Comparison of ENCODE assay signal across 25 cellular contexts in the genomic region with DNA sequence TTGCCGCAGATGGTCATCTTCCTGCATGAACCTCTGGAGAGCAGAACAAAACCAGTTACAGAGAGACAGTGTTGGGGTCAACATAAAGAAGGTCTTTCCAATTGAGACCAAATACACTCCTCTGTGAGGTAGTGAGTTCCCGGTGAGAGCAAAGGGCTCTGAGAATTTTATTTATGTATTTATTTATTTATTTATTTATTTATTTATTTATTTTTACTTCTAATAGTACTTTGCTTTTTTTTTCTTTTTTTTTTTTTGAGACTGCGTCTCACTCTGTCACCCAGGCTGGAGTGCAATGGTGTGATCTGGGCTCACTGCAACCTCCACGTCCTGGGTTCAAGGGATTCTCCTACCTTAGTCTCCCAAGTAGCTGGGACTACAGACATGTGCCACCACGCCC.
"Had no signal": no experiment of that assay in that cellular context is flagged by ENCODE, and none has a peak within 500 bp of the region (broad histone marks: within the 10 kb centered on the region; RNA-seq: fewer than 3 reads in every experiment).

No MANE protein-coding gene starts in this region.

- H3K36me3 Mint-ChIP-seq: activated naive CD4-positive, alpha-beta T cell treated with anti-CD3 and anti-CD28 coated beads, Interleukin-2, amount 10 ng/mL, durations not matched to agents 7 days and 5 days; activated naive CD8-positive, alpha-beta T cell treated with anti-CD3 and anti-CD28 coated beads for 36 hours had no signal

- H3K36me3 ChIP-seq: brain microvascular endothelial cell, cardiac muscle cell, Peyer's patch, SJCRH30 had no signal

- H3K9me3 Mint-ChIP-seq: activated naive CD4-positive, alpha-beta T cell treated with anti-CD3 and anti-CD28 coated beads, Interleukin-2, amount 10 ng/mL, durations not matched to agents 7 days and 5 days; activated naive CD8-positive, alpha-beta T cell treated with anti-CD3 and anti-CD28 coated beads for 36 hours; activated T-cell treated with anti-CD3 and anti-CD28 coated beads, Interleukin-2, amount 50 U/mL, for 4 hours; activated T-helper 17 cell treated with anti-CD3 and anti-CD28 coated beads, Interleukin-2, amount 50 U/mL, for 72 hours had no signal

- H3K9me3 ChIP-seq: Peyer's patch, SJCRH30 had no signal

- H3K27ac ChIP-seq: brain microvascular endothelial cell, cardiac muscle cell, Peyer's patch, RWPE1, SJCRH30, VCaP had no signal

- DNase-seq: activated CD4-positive, alpha-beta T cell treated with anti-CD3 and anti-CD28 coated beads for 4 hours; activated CD8-positive, alpha-beta T cell treated with anti-CD3 and anti-CD28 coated beads, Interleukin-2, amount 10 ng/mL, durations not matched to agents 7 days and 5 days; activated gamma-delta T cell; activated naive CD8-positive, alpha-beta T cell treated with anti-CD3 and anti-CD28 coated beads for 36 hours; activated T-cell treated with anti-CD3 and anti-CD28 coated beads, Interleukin-2, amount 50 U/mL, for 4 hours; brain microvascular endothelial cell; Karpas-422; MM.1S; NCI-H1105 treated with DMSO at 0.1 percent for 48 hours; NCI-H1436 treated with DMSO at 0.1 percent for 48 hours; NCI-H187; NCI-H2081; NCI-H446; NCI-H524; Right ventricle myocardium superior; SJCRH30; T-helper 2 cell; T1000 had no signal

- H3K27ac Mint-ChIP-seq: activated CD8-positive, alpha-beta T cell treated with anti-CD3 and anti-CD28 coated beads, Interleukin-2, amount 10 ng/mL, durations not matched to agents 7 days and 5 days had no signal

- H3K4me3 ChIP-seq: cardiac muscle cell, Peyer's patch, SJCRH30 had no signal

- H3K27me3 ChIP-seq: brain microvascular endothelial cell, cardiac muscle cell, Peyer's patch, SJCRH30 had no signal

- ATAC-seq: activated CD4-positive, CD25-positive, alpha-beta regulatory T cell treated with anti-CD3 and anti-CD28 coated beads, Interleukin-2, amount 50 U/mL, for 24 hours had no signal

- H3K4me1 ChIP-seq: SJCRH30 had no signal
